16 cellular contexts compared by ENCODE assay signal in the genomic region with DNA sequence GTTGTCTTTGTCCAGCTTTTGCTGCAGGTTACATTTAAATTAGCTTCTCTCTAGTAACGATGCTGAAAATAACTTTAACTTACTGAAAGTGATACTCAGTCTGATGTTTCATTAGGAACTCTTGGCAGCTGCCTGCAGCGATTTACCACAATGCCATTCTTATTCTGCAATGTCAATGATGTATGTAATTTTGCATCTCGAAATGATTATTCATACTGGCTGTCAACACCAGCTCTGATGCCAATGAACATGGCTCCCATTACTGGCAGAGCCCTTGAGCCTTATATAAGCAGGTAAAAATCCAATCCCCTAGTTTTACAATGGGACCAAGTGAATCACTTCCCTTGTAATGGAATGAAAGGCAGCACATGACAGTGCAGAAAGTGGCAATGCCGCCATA. TPM values are rescaled to one million over a fixed set of nuclear protein-coding genes. Genes with fewer than 3 reads are reported as not detected.
DNase-seq lines count a peak whose midpoint lies in the region; ATAC-seq and TF ChIP-seq lines count a peak whose summit lies in the region.
"Had no signal": no experiment of that assay in that cellular context is flagged by ENCODE, and none has a peak within 500 bp of the region (broad histone marks: within the 10 kb centered on the region; RNA-seq: fewer than 3 reads in every experiment).

No MANE protein-coding gene starts in this region.

- H3K14ac ChIP-seq in H9 (ENCODE audit: insufficient read depth, low read length) (no peak overlapping the region), trophoblast cell (ENCODE audit: low read length) (no peak overlapping the region)

- H4K5ac ChIP-seq in H9 (ENCODE audit: insufficient read length, low read depth, low read length), result no peak overlapping the region

- no peaks in the 10 kb centered on the region for H3K4me1 ChIP-seq in H9 (ENCODE audit: insufficient read depth, low read length)
- H3K4me1 ChIP-seq in trophoblast cell (ENCODE audit: control insufficient read depth in 1 of 2, insufficient read depth in 2 of 2, low read length in 2 of 2), result peaks cover 0 to 7% of the 10 kb centered on the region in 2 experiments
- no peaks in the 10 kb centered on the region for H3K4me1 ChIP-seq in left ventricle myocardium inferior
- H3K4me1 ChIP-seq: ascending aorta, stomach had no signal

- no CpG with 5 or more reads among the region's 4 CpGs for WGBS in H9 (ENCODE audit: extremely low coverage, insufficient read length, low lambda C conversion rate)
- no CpG with 5 or more reads among the region's 4 CpGs for WGBS in trophoblast cell (ENCODE audit: extremely low coverage, insufficient coverage, insufficient read length)

- H3T11ph ChIP-seq in H9 (ENCODE audit: low read length), result no peak overlapping the region

- H4K91ac ChIP-seq in H9 (ENCODE audit: insufficient read length, low read depth, low read length) (no peak overlapping the region), trophoblast cell (ENCODE audit: low read depth, low read length) (no peak overlapping the region)

- H2AFZ ChIP-seq in H9 (ENCODE audit: low read length) (no peak overlapping the region), trophoblast cell (ENCODE audit: insufficient read depth, low read length, poor library complexity) (no peak overlapping the region)

- intact Hi-C loops in left ventricle myocardium inferior (cut with micrococcal nuclease), result no loop called here

- H2BK120ac ChIP-seq in H9 (ENCODE audit: low read depth, low read length, poor library complexity, severe bottlenecking), result no peak overlapping the region
- H2BK120ac ChIP-seq in trophoblast cell (ENCODE audit: insufficient read depth, low read length, poor library complexity), result no peak overlapping the region

- H3K27ac Mint-ChIP-seq in H9 (no peak overlapping the region), immature natural killer cell (no peak overlapping the region)
- H3K27ac Mint-ChIP-seq: activated CD4-positive, alpha-beta memory T cell treated with anti-CD3 and anti-CD28 coated beads, Interleukin-2, amount 10 ng/mL, durations not matched to agents 7 days and 5 days; HFFc6 had no signal

- H3K27ac ChIP-seq in H9 (ENCODE audit: insufficient read length, low read depth, low read length) (no peak overlapping the region), trophoblast cell (ENCODE audit: low read depth, low read length) (no peak overlapping the region), left ventricle myocardium inferior (replicated peaks) (no peak overlapping the region)
- H3K27ac ChIP-seq: ascending aorta, stomach had no signal

- H3K4me3 ChIP-seq in trophoblast cell (ENCODE audit: low read depth, low read length), result no peak overlapping the region
- no peak overlapping the region for H3K4me3 ChIP-seq in left ventricle myocardium inferior
- H3K4me3 ChIP-seq: ascending aorta, stomach had no signal

- H2BK20ac ChIP-seq in H9 (ENCODE audit: low read depth, low read length, poor library complexity, severe bottlenecking), result no peak overlapping the region

- H3K4me3 Mint-ChIP-seq in H9, result no peak overlapping the region
- no peak overlapping the region for H3K4me3 Mint-ChIP-seq in immature natural killer cell
- H3K4me3 Mint-ChIP-seq: activated CD4-positive, alpha-beta memory T cell treated with anti-CD3 and anti-CD28 coated beads, Interleukin-2, amount 10 ng/mL, durations not matched to agents 7 days and 5 days; HFFc6 had no signal

- H2BK12ac ChIP-seq in H9 (ENCODE audit: insufficient read length, low read depth, low read length) (no peak overlapping the region), trophoblast cell (ENCODE audit: low read length) (no peak overlapping the region)

- H2AK5ac ChIP-seq in H9 (ENCODE audit: insufficient read length, low read length) (no peak overlapping the region), trophoblast cell (ENCODE audit: low read length) (no peak overlapping the region)

- H4K8ac ChIP-seq in H9 (replicated peaks; ENCODE audit: insufficient read length, low read depth, low read length), result peak overlapping the region; percentile 69
- no peak overlapping the region for H4K8ac ChIP-seq in trophoblast cell (ENCODE audit: low read depth, low read length)

- peaks cover 0 to 2% of the 10 kb centered on the region in 2 experiments for H3K36me3 ChIP-seq in trophoblast cell (ENCODE audit: control insufficient read depth in 1 of 2, insufficient read depth in 2 of 2, low read length in 2 of 2)
- H3K36me3 ChIP-seq in left ventricle myocardium inferior, result peaks cover 22% of the 10 kb centered on the region

- H3K4me1 Mint-ChIP-seq in H9 (peaks cover 13 to 16% of the 10 kb centered on the region in 2 experiments), immature natural killer cell (no peaks in the 10 kb centered on the region)
- H3K4me1 Mint-ChIP-seq: activated CD4-positive, alpha-beta memory T cell treated with anti-CD3 and anti-CD28 coated beads, Interleukin-2, amount 10 ng/mL, durations not matched to agents 7 days and 5 days had no signal

- TF ChIP-seq CTCF in H9 (conservative IDR thresholded peaks at IDR 0.05), result no peak
- TF ChIP-seq CTCF in left ventricle myocardium inferior (IDR thresholded peaks at IDR 0.05; ENCODE audit: borderline replicate concordance), result no peak

- H3K9me3 Mint-ChIP-seq in H9 (no peaks in the 10 kb centered on the region), immature natural killer cell (no peaks in the 10 kb centered on the region)
- H3K9me3 Mint-ChIP-seq: activated CD4-positive, alpha-beta memory T cell treated with anti-CD3 and anti-CD28 coated beads, Interleukin-2, amount 10 ng/mL, durations not matched to agents 7 days and 5 days; HFFc6 had no signal

- no peak overlapping the region for H4K12ac ChIP-seq in trophoblast cell (ENCODE audit: low read depth, low read length)

- H2BK5ac ChIP-seq in H9 (ENCODE audit: insufficient read length, low read length) (peak overlapping the region; percentile 60), trophoblast cell (ENCODE audit: low read depth, low read length, poor library complexity) (no peak overlapping the region)

- H3K23ac ChIP-seq in H9 (ENCODE audit: insufficient read length, low read depth, low read length) (no peak overlapping the region), trophoblast cell (ENCODE audit: low read length) (no peak overlapping the region)

- no peaks in the 10 kb centered on the region for H3K27me3 ChIP-seq in H9 (ENCODE audit: insufficient read depth, low read length)
- H3K27me3 ChIP-seq in trophoblast cell (ENCODE audit: insufficient read depth, low read length), result no peaks in the 10 kb centered on the region
- no peaks in the 10 kb centered on the region for H3K27me3 ChIP-seq in left ventricle myocardium inferior (ENCODE audit: low read depth)
- H3K27me3 ChIP-seq: ascending aorta, stomach had no signal

- H3K9ac ChIP-seq in H9 (ENCODE audit: extremely low read depth, insufficient read length, low read length), result no peak overlapping the region
- H3K9ac ChIP-seq in trophoblast cell (ENCODE audit: low read length), result no peak overlapping the region

- 0 out of 2 replicates have a peak overlapping the region, but pooled peaks have one; percentile 54 for H2BK15ac ChIP-seq in H9 (ENCODE audit: low read depth, low read length)

- DNase-seq in H9 (no peak), trophoblast cell (peak; percentile 60 to 81), GDM1 (lab: John Stamatoyannopoulos, UW) (no peak), left ventricle myocardium inferior (no peak), immature natural killer cell (no peak)
- DNase-seq in effector CD8-positive, alpha-beta T cell (lab: John Stamatoyannopoulos, UW), result no peak
- DNase-seq: activated CD4-positive, alpha-beta memory T cell treated with anti-CD3 and anti-CD28 coated beads, Interleukin-2, amount 10 ng/mL, durations not matched to agents 7 days and 5 days; DMS 273 treated with DMSO at 0.1 percent for 48 hours; foreskin fibroblast; HFFc6; NCI-H1417; SIG-M5; stomach had no signal

- H4K20me1 ChIP-seq in H9 (ENCODE audit: control insufficient read depth, insufficient read depth, insufficient read length), result no peaks in the 10 kb centered on the region

- H3K4ac ChIP-seq in H9 (ENCODE audit: low read depth, low read length), result no peak overlapping the region
- H3K4ac ChIP-seq in trophoblast cell (ENCODE audit: low read depth, low read length), result no peak overlapping the region

- H3K4me2 ChIP-seq in H9 (ENCODE audit: insufficient read depth, insufficient read length, low read length) (no peak overlapping the region), trophoblast cell (ENCODE audit: low read length) (no peak overlapping the region)

- H3K9me3 ChIP-seq in H9 (ENCODE audit: control insufficient read depth, low read depth, low read length) (no peaks in the 10 kb centered on the region), trophoblast cell (ENCODE audit: insufficient read depth, low read depth, low read length) (no peaks in the 10 kb centered on the region), left ventricle myocardium inferior (replicated peaks) (no peaks in the 10 kb centered on the region)
- H3K9me3 ChIP-seq: ascending aorta, stomach had no signal

- no peaks in the 10 kb centered on the region for H3K23me2 ChIP-seq in H9 (ENCODE audit: insufficient read length, low read depth, low read length, poor library complexity, severe bottlenecking)

- H3K27me3 Mint-ChIP-seq in H9 (ENCODE audit: low read depth) (no peaks in the 10 kb centered on the region; the same call in 1 of the 2 replicates), immature natural killer cell (ENCODE audit: low read depth in 3 of 3) (peaks cover 0 to 4% (median 2%) of the 10 kb centered on the region in 3 donors)
- H3K27me3 Mint-ChIP-seq: activated CD4-positive, alpha-beta memory T cell treated with anti-CD3 and anti-CD28 coated beads, Interleukin-2, amount 10 ng/mL, durations not matched to agents 7 days and 5 days had no signal

- no peaks in the 10 kb centered on the region for H3K79me2 ChIP-seq in H9 (ENCODE audit: insufficient read depth, low read length)
- no peaks in the 10 kb centered on the region for H3K79me2 ChIP-seq in trophoblast cell (ENCODE audit: control insufficient read depth, insufficient read depth, low read length, poor library complexity)

- H3K56ac ChIP-seq in H9 (ENCODE audit: insufficient read length, low read depth, low read length), result no peak overlapping the region

- H3K79me1 ChIP-seq in H9 (ENCODE audit: insufficient read depth, low read depth, low read length, poor library complexity, severe bottlenecking), result no peaks in the 10 kb centered on the region
- H3K79me1 ChIP-seq in trophoblast cell (ENCODE audit: low read length), result no peaks in the 10 kb centered on the region

- H3K36me3 Mint-ChIP-seq in H9 (ENCODE audit: insufficient read depth in 1 of 3, low read depth in 3 of 3) (no peaks in the 10 kb centered on the region), immature natural killer cell (peaks cover 0 to 4% (median 0%) of the 10 kb centered on the region in 3 donors)

- H3K18ac ChIP-seq in H9 (ENCODE audit: insufficient read length, low read depth, low read length) (no peak overlapping the region), trophoblast cell (ENCODE audit: low read length) (no peak overlapping the region)

- ATAC-seq in GM19025 (IDR thresholded peaks at IDR 0.05; ENCODE audit: low read depth, unreplicated experiment), result peak; percentile 82
- peak; percentile 67 for ATAC-seq in HG03520 (IDR thresholded peaks at IDR 0.05; ENCODE audit: unreplicated experiment)

RNA-seq across cellular contexts. Expression of a gene that starts 16.3 kb away (rescaled TPM):
- 83.3 and 88.1 TPM in 2 replicates for total RNA-seq in H9 (2021)
- 74.4 and 74.5 TPM in 2 replicates for polyA plus RNA-seq in trophoblast cell (2013)
- total RNA-seq in left ventricle myocardium inferior, result 88.0 TPM
- 100 to 1,000 TPM; 122 to 159 (median 148) TPM for polyA plus RNA-seq in immature natural killer cell

Comparison
In these comparisons a context has a peak if more than half of its experiments do, and no peak if none do; other contexts are left out.
1. DNase-seq: peak in trophoblast cell (2 of 2); none in H9 (single experiment), GDM1 (single experiment), left ventricle myocardium inferior (single experiment), immature natural killer cell (0 of 3) and effector CD8-positive, alpha-beta T cell (single experiment).